Comparison of ENCODE assay signal across 28 cellular contexts in genomic region chr13:59368652-59369051, GRCh38.
DNase-seq lines count a peak whose midpoint lies in the region; ATAC-seq and TF ChIP-seq lines count a peak whose summit lies in the region.
"Had no signal": no experiment of that assay in that cellular context is flagged by ENCODE, and none has a peak within 500 bp of the region (broad histone marks: within the 10 kb centered on the region; RNA-seq: fewer than 3 reads in every experiment).

No MANE protein-coding gene starts in this region.

- TF ChIP-seq POLR2A in upper lobe of left lung (IDR thresholded peaks at IDR 0.05) (no peak), GM18505 (IDR thresholded peaks at IDR 0.05; ENCODE audit: borderline replicate concordance, extremely low read depth, insufficient read depth, insufficient read length) (no peak)

- no peak for TF ChIP-seq EP300 in upper lobe of left lung (IDR thresholded peaks at IDR 0.05)

- H3K27me3 Mint-ChIP-seq in WTC11 (ENCODE audit: low read depth) (no peaks in the 10 kb centered on the region), nephron progenitor cell (ENCODE audit: low read depth, poor library complexity) (peaks cover 10% of the 10 kb centered on the region)
- H3K27me3 Mint-ChIP-seq in natural killer cell treated with Interleukin-12 subunit alpha and Interleukin-12 subunit beta and Interleukin-15 and Interleukin-18, amount 100 ng/mL, for 72 hours: peaks cover 3 to 8% of the 10 kb centered on the region in 2 donors

- POLR2A ChIA-PET in WTC11 (lab: Charles Lee): interaction anchor here (0.6 kb wide), 1 partner anchor 1738 kb away, joined by 4 read pairs; no protein-coding TSS in a partner anchor

- H3K27ac ChIP-seq in upper lobe of left lung: peak overlapping the region; percentile 36 to 74 (median 58)
- H3K27ac ChIP-seq: breast epithelium, C4-2B, SJCRH30, transverse colon, WERI-Rb-1 had no signal

- H3K4me1 ChIP-seq in upper lobe of left lung: peaks cover 0 to 13% (median 4%) of the 10 kb centered on the region in 4 donors
- H3K4me1 ChIP-seq: breast epithelium, SJCRH30 had no signal

- no peak overlapping the region for H3K4me3 ChIP-seq in upper lobe of left lung
- H3K4me3 ChIP-seq: breast epithelium, SJCRH30, transverse colon had no signal

- no peaks in the 10 kb centered on the region for H3K27me3 ChIP-seq in upper lobe of left lung
- H3K27me3 ChIP-seq: breast epithelium, SJCRH30, transverse colon had no signal

- H3K4me1 Mint-ChIP-seq in WTC11 (peaks cover 16% of the 10 kb centered on the region), nephron progenitor cell (peaks cover 10% of the 10 kb centered on the region)
- H3K4me1 Mint-ChIP-seq in natural killer cell treated with Interleukin-12 subunit alpha and Interleukin-12 subunit beta and Interleukin-15 and Interleukin-18, amount 100 ng/mL, for 72 hours (ENCODE audit: low read depth in 2 of 2): no peaks in the 10 kb centered on the region
- H3K4me1 Mint-ChIP-seq: activated CD4-positive, alpha-beta T cell treated with anti-CD3 and anti-CD28 coated beads, Interleukin-2, amount 10 ng/mL, durations not matched to agents 7 days and 5 days; immature natural killer cell; naive B cell had no signal

- H3K4me3 Mint-ChIP-seq in WTC11: no peak overlapping the region
- H3K4me3 Mint-ChIP-seq in nephron progenitor cell: no peak overlapping the region
- H3K4me3 Mint-ChIP-seq in natural killer cell treated with Interleukin-12 subunit alpha and Interleukin-12 subunit beta and Interleukin-15 and Interleukin-18, amount 100 ng/mL, for 72 hours: no peak overlapping the region
- H3K4me3 Mint-ChIP-seq: activated CD4-positive, alpha-beta T cell treated with anti-CD3 and anti-CD28 coated beads, Interleukin-2, amount 10 ng/mL, durations not matched to agents 7 days and 5 days; immature natural killer cell; naive B cell had no signal

- intact Hi-C loops in left cardiac atrium (cut with DNase I): no loop called here

- DNase-seq in WTC11 (ENCODE audit: low spot score) (no peak), left cardiac atrium (no peak), nephron progenitor cell (no peak), upper lobe of left lung (no peak)
- DNase-seq in natural killer cell treated with Interleukin-12 subunit alpha and Interleukin-12 subunit beta and Interleukin-15 and Interleukin-18, amount 100 ng/mL, for 72 hours (ENCODE audit: low spot score): no peak
- DNase-seq in stimulated activated CD4-positive, alpha-beta T cell treated with anti-CD3 and anti-CD28 coated beads, Interleukin-2, amount 100 ng/mL, for 24 hours: no peak
- DNase-seq: activated CD4-positive, alpha-beta T cell treated with anti-CD3 and anti-CD28 coated beads, Interleukin-2, amount 10 ng/mL, durations not matched to agents 7 days and 5 days; activated effector memory CD4-positive, alpha-beta T cell treated with Interleukin-2 at 50 U/mL for 16 hours; activated T-cell treated with anti-CD3 and anti-CD28 coated beads, Interleukin-2, amount 50 U/mL, for 1 hour; DMS79 treated with DMSO at 0.1 percent for 48 hours; GDM1; hypothalamus; immature natural killer cell; left colon; midbrain; naive B cell; NCI-H1048; NCI-H446; SJCRH30; stimulated activated CD4-positive, alpha-beta T cell treated with anti-CD3 and anti-CD28 coated beads, Interleukin-12 subunit alpha, Interleukin-12 subunit beta, amount 100 ng/mL, for 4 hours; stimulated activated CD4-positive, alpha-beta T cell treated with anti-CD3 and anti-CD28 coated beads, Interleukin-4, amount 100 ng/mL, for 1 hour; T1000; transverse colon; WERI-Rb-1 had no signal

- H3K9me3 Mint-ChIP-seq in WTC11: no peaks in the 10 kb centered on the region
- H3K9me3 Mint-ChIP-seq in nephron progenitor cell: no peaks in the 10 kb centered on the region
- no peaks in the 10 kb centered on the region for H3K9me3 Mint-ChIP-seq in natural killer cell treated with Interleukin-12 subunit alpha and Interleukin-12 subunit beta and Interleukin-15 and Interleukin-18, amount 100 ng/mL, for 72 hours
- H3K9me3 Mint-ChIP-seq: activated CD4-positive, alpha-beta T cell treated with anti-CD3 and anti-CD28 coated beads, Interleukin-2, amount 10 ng/mL, durations not matched to agents 7 days and 5 days; activated naive CD4-positive, alpha-beta T cell treated with anti-CD3 and anti-CD28 coated beads, Interleukin-2, amount 50 U/mL, for 72 hours had no signal

- H3K36me3 Mint-ChIP-seq in WTC11 (no peaks in the 10 kb centered on the region), nephron progenitor cell (ENCODE audit: low read depth) (no peaks in the 10 kb centered on the region)
- no peaks in the 10 kb centered on the region for H3K36me3 Mint-ChIP-seq in natural killer cell treated with Interleukin-12 subunit alpha and Interleukin-12 subunit beta and Interleukin-15 and Interleukin-18, amount 100 ng/mL, for 72 hours
- H3K36me3 Mint-ChIP-seq: activated naive CD4-positive, alpha-beta T cell treated with anti-CD3 and anti-CD28 coated beads, Interleukin-2, amount 50 U/mL, for 72 hours; immature natural killer cell; naive B cell had no signal

- H3K27ac Mint-ChIP-seq in WTC11 (no peak overlapping the region), nephron progenitor cell (peak overlapping the region; percentile 4)
- H3K27ac Mint-ChIP-seq in natural killer cell treated with Interleukin-12 subunit alpha and Interleukin-12 subunit beta and Interleukin-15 and Interleukin-18, amount 100 ng/mL, for 72 hours: no peak overlapping the region
- H3K27ac Mint-ChIP-seq: activated CD4-positive, alpha-beta T cell treated with anti-CD3 and anti-CD28 coated beads, Interleukin-2, amount 10 ng/mL, durations not matched to agents 7 days and 5 days; activated naive CD4-positive, alpha-beta T cell treated with anti-CD3 and anti-CD28 coated beads, Interleukin-2, amount 50 U/mL, for 72 hours; immature natural killer cell had no signal

- WGBS in upper lobe of left lung, 2 donors: 38 to 56% methylated on average over 3 of the region's 3 CpGs

- peak; percentile 46; the same call in 1 of the 2 replicates for ATAC-seq in WTC11
- peak; percentile 38 to 76 for ATAC-seq in left cardiac atrium
- no peak for ATAC-seq in upper lobe of left lung (ENCODE audit: low FRiP score in 2 of 2)
- no peak for ATAC-seq in natural killer cell treated with Interleukin-12 subunit alpha and Interleukin-12 subunit beta and Interleukin-15 and Interleukin-18, amount 100 ng/mL, for 72 hours
- no peak for ATAC-seq in GM18505 (IDR thresholded peaks at IDR 0.05; ENCODE audit: unreplicated experiment)
- ATAC-seq: activated naive CD4-positive, alpha-beta T cell treated with anti-CD3 and anti-CD28 coated beads, Interleukin-2, amount 50 U/mL, for 72 hours; left colon had no signal

- no peaks in the 10 kb centered on the region for H3K36me3 ChIP-seq in upper lobe of left lung
- H3K36me3 ChIP-seq: breast epithelium, SJCRH30, transverse colon, WERI-Rb-1 had no signal

- CTCF ChIA-PET in WTC11 (lab: Charles Lee): no interaction called here

- TF ChIP-seq CTCF in WTC11 (IDR thresholded peaks at IDR 0.05) (no peak), nephron progenitor cell (IDR thresholded peaks at IDR 0.05) (no peak), upper lobe of left lung (IDR thresholded peaks at IDR 0.05) (no peak)

- no peaks in the 10 kb centered on the region for H3K9me3 ChIP-seq in upper lobe of left lung
- H3K9me3 ChIP-seq: breast epithelium, SJCRH30, transverse colon had no signal

TF ChIP-seq in WTC11, 78 proteins besides CTCF, POLR2A, EP300 and RAD21:
- no peak for TF ChIP-seq IRF1 (CRISPR knock-in tag; IDR thresholded peaks at IDR 0.05)
- TF ChIP-seq ESRRA (CRISPR knock-in tag; IDR thresholded peaks at IDR 0.05; ENCODE audit: borderline replicate concordance): no peak
- TF ChIP-seq NR1H2 (CRISPR knock-in tag; IDR thresholded peaks at IDR 0.05): no peak
- no peak for TF ChIP-seq ZNF317 (CRISPR knock-in tag; IDR thresholded peaks at IDR 0.05; ENCODE audit: borderline replicate concordance, low read depth)
- TF ChIP-seq ATF1 (CRISPR knock-in tag; IDR thresholded peaks at IDR 0.05): no peak
- no peak for TF ChIP-seq MLX (CRISPR knock-in tag; IDR thresholded peaks at IDR 0.05)

Comparison
In these comparisons a context has a peak if more than half of its experiments do, and no peak if none do; other contexts are left out.
1. ATAC-seq: peak in WTC11 (single experiment) and left cardiac atrium (2 of 2); none in upper lobe of left lung (0 of 2), natural killer cell treated with Interleukin-12 subunit alpha and Interleukin-12 subunit beta and Interleukin-15 and Interleukin-18, amount 100 ng/mL, for 72 hours (0 of 2) and GM18505 (single experiment).